Comparison of ENCODE assay signal across 9 cellular contexts in the genomic region with DNA sequence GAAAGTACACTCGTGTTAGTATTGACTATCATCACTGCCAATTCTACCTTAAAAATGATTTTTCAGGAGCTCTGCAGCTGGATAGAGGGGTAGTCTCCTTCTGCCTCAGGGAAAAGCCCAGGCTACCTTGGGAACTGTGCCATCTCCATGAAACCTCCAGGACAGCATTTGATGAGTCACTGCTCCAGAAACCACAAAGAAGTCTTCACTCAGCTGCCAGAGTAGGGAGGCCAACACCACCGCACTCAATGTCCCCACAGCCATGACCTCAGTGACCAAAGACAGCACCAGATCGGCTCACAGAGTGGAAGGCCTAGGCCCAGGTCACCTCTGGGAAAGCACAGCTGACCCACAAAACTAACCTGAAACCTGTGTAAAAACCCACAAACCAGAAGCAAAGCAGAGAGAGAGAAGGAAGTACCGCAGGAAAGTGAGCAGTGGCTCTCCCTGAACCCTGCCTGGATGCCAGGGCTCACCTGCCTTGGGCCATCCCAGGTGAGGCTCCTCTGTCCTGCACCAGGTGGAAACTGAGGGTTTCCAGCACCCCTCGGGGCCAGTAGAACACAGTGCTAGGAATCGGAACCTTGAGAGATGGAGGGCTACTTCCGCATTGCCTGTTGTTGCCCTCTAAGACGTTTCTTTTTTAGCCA. TPM values are rescaled to one million over a fixed set of nuclear protein-coding genes. Genes with fewer than 3 reads are reported as not detected.
DNase-seq lines count a peak whose midpoint lies in the region; ATAC-seq, FAIRE-seq and TF ChIP-seq lines count a peak whose summit lies in the region.
"Had no signal": no experiment of that assay in that cellular context is flagged by ENCODE, and none has a peak within 500 bp of the region (broad histone marks: within the 10 kb centered on the region; RNA-seq: fewer than 3 reads in every experiment).

No MANE protein-coding gene starts in this region.

- H3K9me3 ChIP-seq in PC-3 (ENCODE audit: low read length) (no peaks in the 10 kb centered on the region), esophagus muscularis mucosa (no peaks in the 10 kb centered on the region)

- CTCF ChIA-PET in PC-3 (lab: Charles Lee): no interaction called here

- TF ChIP-seq POLR2A in esophagus muscularis mucosa (IDR thresholded peaks at IDR 0.05; ENCODE audit: low read depth) (no peak), GM12892 (IDR thresholded peaks at IDR 0.05; ENCODE audit: low read depth, low read length) (no peak)

- peaks cover 30% of the 10 kb centered on the region for H3K4me1 ChIP-seq in PC-3 (ENCODE audit: insufficient read depth, low read length)
- peaks cover 21 to 32% (median 27%) of the 10 kb centered on the region in 4 donors for H3K4me1 ChIP-seq in esophagus muscularis mucosa

- H3K27ac ChIP-seq in PC-3 (ENCODE audit: low read length) (peak overlapping the region; percentile 79), esophagus muscularis mucosa (replicated peaks in 1 of 4) (peak overlapping the region; percentile 41 to 63 (median 52))

- TF ChIP-seq CTCF in AG09309 (IDR thresholded peaks at IDR 0.05; ENCODE audit: control insufficient read depth, insufficient read depth, low read depth, low read length, missing control alignments): no peak
- TF ChIP-seq CTCF in PC-3 (conservative IDR thresholded peaks at IDR 0.05; ENCODE audit: low read depth, low read length): no peak
- no peak for TF ChIP-seq CTCF in esophagus muscularis mucosa (IDR thresholded peaks at IDR 0.05)
- TF ChIP-seq CTCF in omental fat pad (IDR thresholded peaks at IDR 0.05): no peak

- BruUV-seq in PC-3 (replicated peaks; lab: Mats Ljungman, UMichigan): no TSS peak

- 80% methylated on average over 8 of the region's 8 CpGs for WGBS in esophagus muscularis mucosa

- no peaks in the 10 kb centered on the region for H4K20me1 ChIP-seq in PC-3 (ENCODE audit: low read length)

- H3K4me3 ChIP-seq in AG09309 (ENCODE audit: control insufficient read depth, low read depth, low read length) (no peak overlapping the region), PC-3 (ENCODE audit: low read length) (no peak overlapping the region), esophagus muscularis mucosa (no peak overlapping the region)

- peak overlapping the region; percentile 27; the same call in 1 of the 2 replicates for H3K9ac ChIP-seq in PC-3 (ENCODE audit: low read length)

- ATAC-seq in PC-3 (peak; percentile 92), omental fat pad (ENCODE audit: low FRiP score) (peak; percentile 83), HG03097 (IDR thresholded peaks at IDR 0.05; ENCODE audit: low FRiP score, unreplicated experiment) (no peak)

- H3K36me3 ChIP-seq in PC-3 (ENCODE audit: low read depth, low read length) (no peaks in the 10 kb centered on the region), esophagus muscularis mucosa (no peaks in the 10 kb centered on the region)

- H3F3A ChIP-seq in PC-3 (ENCODE audit: low read length, unreplicated experiment): no peaks in the 10 kb centered on the region

- peak overlapping the region; percentile 61 for H3K4me2 ChIP-seq in PC-3 (ENCODE audit: low read length)

- DNase-seq in AG09309 (ENCODE audit: low read depth) (peak; percentile 63), PC-3 (peak; percentile 87), esophagus muscularis mucosa (ENCODE audit: extremely low spot score) (peak; percentile 92), omental fat pad (ENCODE audit: low spot score) (no peak), GM12892 (ENCODE audit: insufficient read length) (no peak), NCI-H128 (lab: John Stamatoyannopoulos, UW; ENCODE audit: unreplicated experiment) (no peak), dermis blood vessel endothelial cell (no peak)
- DNase-seq: CD4-positive, CD25-positive, alpha-beta regulatory T cell had no signal

- no peaks in the 10 kb centered on the region for H3K79me2 ChIP-seq in PC-3 (ENCODE audit: low read length)

- FAIRE-seq in GM12892 (lab: Jason Lieb, UNC): no peak

- no peaks in the 10 kb centered on the region for H3K9me2 ChIP-seq in PC-3 (replicated peaks; ENCODE audit: low read length)

- intact Hi-C loops in PC-3 (cut with micrococcal nuclease): loop anchor here (10.0 kb wide), 1 partner anchor 254 kb away; no protein-coding TSS in a partner anchor
- intact Hi-C loops in esophagus muscularis mucosa (cut with DNase I): no loop called here

- H2AFZ ChIP-seq in PC-3 (ENCODE audit: low read length): no peak overlapping the region

- POLR2A ChIA-PET in PC-3 (lab: Charles Lee; ENCODE audit: unreplicated experiment): no interaction called here

- H3K27me3 ChIP-seq in PC-3 (ENCODE audit: low read length) (no peaks in the 10 kb centered on the region), esophagus muscularis mucosa (no peaks in the 10 kb centered on the region)

- no peak for TF ChIP-seq EP300 in esophagus muscularis mucosa (IDR thresholded peaks at IDR 0.05)

RNA-seq across cellular contexts. Expression of gene S1PR3, which starts 30.0 kb away (rescaled TPM):
- total RNA-seq in PC-3 (2014; rRNA removed) (8.4 and 10.0 TPM in 2 replicates), esophagus muscularis mucosa (100 to 1,000 TPM; 184 to 340 (median 223) TPM), omental fat pad (10 to 100 TPM; 19.0 to 61.7 (median 30.1) TPM), dermis blood vessel endothelial cell (1.0 and 3.6 TPM in 2 replicates)
- polyA plus RNA-seq in GM12892 (2012; ENCODE audit: missing spikeins): 0.08 TPM
- total RNA-seq: CD4-positive, CD25-positive, alpha-beta regulatory T cell had no signal

Comparison
In these comparisons a context has a peak if more than half of its experiments do, and no peak if none do; other contexts are left out.
1. DNase-seq: peak in AG09309 (single experiment), PC-3 (single experiment) and esophagus muscularis mucosa (single experiment); none in omental fat pad (single experiment), GM12892 (single experiment), NCI-H128 (single experiment) and dermis blood vessel endothelial cell (single experiment).